ENCODE assay signal across 11 cellular contexts in genomic region chr11:47254381-47254780, GRCh38. TPM values are rescaled to one million over a fixed set of nuclear protein-coding genes. Genes with fewer than 3 reads are reported as not detected.
DNase-seq lines count a peak whose midpoint lies in the region; ATAC-seq and TF ChIP-seq lines count a peak whose summit lies in the region.
"Had no signal": no experiment of that assay in that cellular context is flagged by ENCODE, and none has a peak within 500 bp of the region (broad histone marks: within the 10 kb centered on the region; RNA-seq: fewer than 3 reads in every experiment).

No MANE protein-coding gene starts in this region.

- no peak overlapping the region for H3K4me3 ChIP-seq in cardiac muscle cell
- no peak overlapping the region for H3K4me3 ChIP-seq in trophoblast cell (ENCODE audit: low read depth, low read length)

- WGBS in trophoblast cell (ENCODE audit: extremely low coverage, insufficient coverage, insufficient read length) = no CpG with 5 or more reads among the region's 3 CpGs

- H3K79me2 ChIP-seq in trophoblast cell (ENCODE audit: control insufficient read depth, insufficient read depth, low read length, poor library complexity) = no peaks in the 10 kb centered on the region

- H3K9me3 ChIP-seq in cardiac muscle cell (ENCODE audit: low read depth) (no peaks in the 10 kb centered on the region), trophoblast cell (ENCODE audit: insufficient read depth, low read depth, low read length) (no peaks in the 10 kb centered on the region)

- TF ChIP-seq CTCF in cardiac muscle cell (IDR thresholded peaks at IDR 0.05; ENCODE audit: low read depth, low read length) = no peak

- peak overlapping the region; percentile 41 for H2AK5ac ChIP-seq in trophoblast cell (ENCODE audit: low read length)

- peak overlapping the region; percentile 12 for H4K12ac ChIP-seq in trophoblast cell (ENCODE audit: low read depth, low read length)

- H3K4ac ChIP-seq in trophoblast cell (ENCODE audit: low read depth, low read length) = no peak overlapping the region

- H3K14ac ChIP-seq in trophoblast cell (ENCODE audit: low read length) = no peak overlapping the region

- peak overlapping the region; percentile 53 for H4K8ac ChIP-seq in trophoblast cell (ENCODE audit: low read depth, low read length)

- H3K4me1 ChIP-seq in cardiac muscle cell (ENCODE audit: low read depth) (peaks cover 37% of the 10 kb centered on the region), trophoblast cell (ENCODE audit: control insufficient read depth in 1 of 2, insufficient read depth in 2 of 2, low read length in 2 of 2) (peaks cover 30 to 32% of the 10 kb centered on the region in 2 experiments)

- H2AFZ ChIP-seq in trophoblast cell (ENCODE audit: insufficient read depth, low read length, poor library complexity) = no peak overlapping the region

- H3K36me3 ChIP-seq in cardiac muscle cell = no peaks in the 10 kb centered on the region
- H3K36me3 ChIP-seq in trophoblast cell (ENCODE audit: control insufficient read depth in 1 of 2, insufficient read depth in 2 of 2, low read length in 2 of 2) = no peaks in the 10 kb centered on the region

- H3K27me3 ChIP-seq in cardiac muscle cell (no peaks in the 10 kb centered on the region), trophoblast cell (ENCODE audit: insufficient read depth, low read length) (no peaks in the 10 kb centered on the region)

- DNase-seq in Right ventricle myocardium inferior (ENCODE audit: missing footprints) (no peak), cardiac septum (ENCODE audit: low spot score) (no peak), cardiac muscle cell (ENCODE audit: low read depth in 1 of 2, low spot score in 1 of 2) (peak in 1 of 2 donors; percentile 31), trophoblast cell (peak in 1 of 2 donors; percentile 35), ecto neural progenitor cell (ENCODE audit: low spot score) (no peak), NCI-H748 (lab: John Stamatoyannopoulos, UW; ENCODE audit: unreplicated experiment) (no peak)
- no peak for DNase-seq in stimulated activated CD4-positive, alpha-beta T cell treated with anti-CD3 and anti-CD28 coated beads, Interleukin-15, amount 100 ng/mL, for 24 hours
- DNase-seq: activated T-cell treated with anti-CD3 and anti-CD28 coated beads, Interleukin-2, amount 50 U/mL, for 48 hours; GDM1; naive B cell had no signal

- H3K9ac ChIP-seq in trophoblast cell (ENCODE audit: low read length) = no peak overlapping the region

- H3K23ac ChIP-seq in trophoblast cell (ENCODE audit: low read length) = no peak overlapping the region

- H2BK5ac ChIP-seq in trophoblast cell (ENCODE audit: low read depth, low read length, poor library complexity) = no peak overlapping the region

- intact Hi-C loops in Right ventricle myocardium inferior (cut with DNase I) (loop anchor here (5.0 kb wide), 1 partner anchor 153 kb away; the partner anchor contains the start of gene SLC39A13), cardiac septum (cut with DNase I) (no loop called here)

- no peak overlapping the region for H3K18ac ChIP-seq in trophoblast cell (ENCODE audit: low read length)

- H4K91ac ChIP-seq in trophoblast cell (ENCODE audit: low read depth, low read length) = peak overlapping the region; percentile 61

- peaks cover 19% of the 10 kb centered on the region for H3K79me1 ChIP-seq in trophoblast cell (ENCODE audit: low read length)

- ATAC-seq in Right ventricle myocardium inferior (peak; percentile 0), HG03354 (IDR thresholded peaks at IDR 0.05; ENCODE audit: poor library complexity, severe bottlenecking, unreplicated experiment) (no peak)

- H3K4me2 ChIP-seq in trophoblast cell (ENCODE audit: low read length) = no peak overlapping the region

- H2BK12ac ChIP-seq in trophoblast cell (ENCODE audit: low read length) = no peak overlapping the region

- H2BK120ac ChIP-seq in trophoblast cell (ENCODE audit: insufficient read depth, low read length, poor library complexity) = peak overlapping the region; percentile 17

- H3K27ac ChIP-seq in cardiac muscle cell = peak overlapping the region; percentile 77
- no peak overlapping the region for H3K27ac ChIP-seq in trophoblast cell (ENCODE audit: low read depth, low read length)

RNA-seq across cellular contexts. Expression of gene NR1H3, which starts 3.4 kb away (rescaled TPM):
- total RNA-seq in Right ventricle myocardium inferior (22.3 TPM), cardiac septum (7.1 TPM), cardiac muscle cell (21.4 and 31.6 TPM in 2 replicates)
- polyA plus RNA-seq in cardiac muscle cell = 16.2 and 30.6 TPM in 2 replicates
- polyA plus RNA-seq in trophoblast cell (2013) = 14.6 and 14.7 TPM in 2 replicates

RNA-seq across cellular contexts. Expression of gene ACP2, which starts 5.8 kb away (rescaled TPM):
- 21.2 TPM for total RNA-seq in Right ventricle myocardium inferior
- total RNA-seq in cardiac septum = 17.3 TPM
- total RNA-seq in cardiac muscle cell = 87.7 and 94.0 TPM in 2 replicates
- polyA plus RNA-seq in cardiac muscle cell = 67.1 and 67.5 TPM in 2 replicates
- polyA plus RNA-seq in trophoblast cell (2013) = 21.9 and 23.1 TPM in 2 replicates

RNA-seq across cellular contexts. Expression of gene MADD, which starts 15.6 kb away (rescaled TPM):
- 40.2 TPM for total RNA-seq in Right ventricle myocardium inferior
- 33.1 TPM for total RNA-seq in cardiac septum
- total RNA-seq in cardiac muscle cell = 62.5 and 103 TPM in 2 replicates
- polyA plus RNA-seq in cardiac muscle cell = 58.8 and 70.2 TPM in 2 replicates
- 16.4 and 17.0 TPM in 2 replicates for polyA plus RNA-seq in trophoblast cell (2013)

RNA-seq across cellular contexts. Expression of gene DDB2, which starts 39.6 kb away (rescaled TPM):
- total RNA-seq in Right ventricle myocardium inferior (10.3 TPM), cardiac septum (13.9 TPM), cardiac muscle cell (45.1 and 79.4 TPM in 2 replicates)
- polyA plus RNA-seq in cardiac muscle cell = 40.5 and 65.2 TPM in 2 replicates
- polyA plus RNA-seq in trophoblast cell (2013) = 32.8 and 33.7 TPM in 2 replicates
